Comparison of ENCODE assay signal across 8 cellular contexts in the genomic region with DNA sequence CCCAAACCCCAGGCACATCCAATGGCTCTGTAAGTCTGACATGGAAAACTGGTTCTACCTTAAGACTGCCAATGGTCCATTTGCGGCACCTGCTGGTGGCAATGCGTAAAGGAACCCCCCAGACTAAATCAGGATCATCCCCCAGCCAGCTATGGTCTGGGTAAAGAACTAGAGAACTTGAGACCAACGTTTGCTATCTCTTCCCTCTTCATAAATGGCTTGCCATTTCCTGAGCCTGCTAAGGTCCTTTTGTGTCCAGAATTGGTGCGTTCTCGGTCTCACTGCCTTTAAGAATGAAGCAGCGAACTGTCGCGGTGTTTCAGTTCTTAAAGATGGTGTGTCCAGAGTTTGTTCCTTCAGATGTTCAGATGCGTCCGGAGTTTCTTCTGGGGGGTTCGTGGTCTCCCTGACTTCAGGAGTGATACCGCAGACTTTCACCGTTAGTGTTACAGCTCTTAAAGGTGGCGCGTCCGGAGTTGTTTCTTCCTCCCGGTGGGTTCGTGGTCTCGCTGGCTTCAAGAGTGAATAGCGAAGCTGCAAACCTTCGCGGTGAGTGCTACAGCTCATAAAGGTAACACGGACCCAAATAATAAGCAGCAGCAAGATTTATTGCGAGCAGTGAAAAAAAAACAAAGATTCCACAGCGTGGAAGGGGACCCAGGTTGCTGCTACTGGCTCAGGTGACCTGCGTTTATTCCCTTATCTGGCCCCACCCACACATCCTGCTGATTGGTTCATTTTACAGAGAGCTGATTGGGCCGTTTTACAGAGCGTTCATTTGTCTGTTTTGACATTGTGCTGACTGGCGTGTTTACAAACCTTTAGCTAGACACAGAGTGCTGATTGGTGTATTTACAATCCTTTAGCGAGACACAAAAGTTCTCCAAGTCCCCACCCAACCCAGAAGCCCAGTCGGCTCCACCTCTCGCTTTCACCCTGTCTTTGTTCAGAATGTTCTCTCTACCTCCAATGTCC.
A peak's percentile ranks its signal among the peaks of the same experiment; 100 is the strongest.
DNase-seq lines count a peak whose midpoint lies in the region; ATAC-seq and TF ChIP-seq lines count a peak whose summit lies in the region.

No MANE protein-coding gene starts in this region.

- H3K79me2 ChIP-seq in hepatocyte, result no peaks in the 10 kb centered on the region

- ATAC-seq in HG02798 (IDR thresholded peaks at IDR 0.05; ENCODE audit: poor library complexity, unreplicated experiment), result peak; percentile 79

- H3K9me3 ChIP-seq in hepatocyte (ENCODE audit: low read depth), result no peaks in the 10 kb centered on the region

- H3K36me3 ChIP-seq in hepatocyte (replicated peaks; ENCODE audit: insufficient read depth, low read depth), result no peaks in the 10 kb centered on the region

- DNase-seq in NCI-H82 (lab: John Stamatoyannopoulos, UW), result peak; percentile 15
- no peak for DNase-seq in NCI-H82 treated with DMSO at 0.1 percent for 48 hours (lab: John Stamatoyannopoulos, UW; ENCODE audit: unreplicated experiment)
- peak; percentile 21 for DNase-seq in NCI-H345 treated with DMSO at 0.1 percent for 48 hours (lab: John Stamatoyannopoulos, UW; ENCODE audit: unreplicated experiment)
- DNase-seq in activated T-cell treated with anti-CD3 and anti-CD28 coated beads for 1 hour (ENCODE audit: low read depth), result peak; percentile 46
- DNase-seq in hepatocyte (ENCODE audit: low spot score), result no peak
- peak; percentile 36 for DNase-seq in stimulated activated CD8-positive, alpha-beta memory T cell treated with anti-CD3 and anti-CD28 coated beads, Interleukin-4, amount 100 ng/mL, for 24 hours (ENCODE audit: low read depth)
- no peak for DNase-seq in hepatic stellate cell (ENCODE audit: low spot score)

- peaks cover 21% of the 10 kb centered on the region for H3K4me1 ChIP-seq in hepatocyte (ENCODE audit: insufficient read depth)

- H2AFZ ChIP-seq in hepatocyte, result no peak overlapping the region

- no peak overlapping the region for H3K4me3 ChIP-seq in hepatocyte

- H4K20me1 ChIP-seq in hepatocyte (ENCODE audit: insufficient read depth, poor library complexity, severe bottlenecking), result no peaks in the 10 kb centered on the region

- peak overlapping the region; percentile 81 for H3K27ac ChIP-seq in hepatocyte

- no peak overlapping the region for H3K4me2 ChIP-seq in hepatocyte

- H3K27me3 ChIP-seq in hepatocyte, result no peaks in the 10 kb centered on the region

- no peaks in the 10 kb centered on the region for H3K9me2 ChIP-seq in hepatocyte (replicated peaks; ENCODE audit: insufficient read depth)

- 91% methylated on average over 32 of the region's 32 CpGs for WGBS in hepatocyte (ENCODE audit: low lambda C conversion rate, missing lambda C conversion rate)

- TF ChIP-seq CTCF in hepatocyte (IDR thresholded peaks at IDR 0.05; ENCODE audit: poor library complexity), result peak; percentile 12

Comparison
In these comparisons a context has a peak if more than half of its experiments do, and no peak if none do; other contexts are left out.
1. DNase-seq: peak in NCI-H82 (single experiment), NCI-H345 treated with DMSO at 0.1 percent for 48 hours (single experiment), activated T-cell treated with anti-CD3 and anti-CD28 coated beads for 1 hour (single experiment) and stimulated activated CD8-positive, alpha-beta memory T cell treated with anti-CD3 and anti-CD28 coated beads, Interleukin-4, amount 100 ng/mL, for 24 hours (single experiment); none in NCI-H82 treated with DMSO at 0.1 percent for 48 hours (single experiment), hepatocyte (single experiment) and hepatic stellate cell (single experiment).